ENCODE assay signal across 8 cellular contexts in the genomic region with DNA sequence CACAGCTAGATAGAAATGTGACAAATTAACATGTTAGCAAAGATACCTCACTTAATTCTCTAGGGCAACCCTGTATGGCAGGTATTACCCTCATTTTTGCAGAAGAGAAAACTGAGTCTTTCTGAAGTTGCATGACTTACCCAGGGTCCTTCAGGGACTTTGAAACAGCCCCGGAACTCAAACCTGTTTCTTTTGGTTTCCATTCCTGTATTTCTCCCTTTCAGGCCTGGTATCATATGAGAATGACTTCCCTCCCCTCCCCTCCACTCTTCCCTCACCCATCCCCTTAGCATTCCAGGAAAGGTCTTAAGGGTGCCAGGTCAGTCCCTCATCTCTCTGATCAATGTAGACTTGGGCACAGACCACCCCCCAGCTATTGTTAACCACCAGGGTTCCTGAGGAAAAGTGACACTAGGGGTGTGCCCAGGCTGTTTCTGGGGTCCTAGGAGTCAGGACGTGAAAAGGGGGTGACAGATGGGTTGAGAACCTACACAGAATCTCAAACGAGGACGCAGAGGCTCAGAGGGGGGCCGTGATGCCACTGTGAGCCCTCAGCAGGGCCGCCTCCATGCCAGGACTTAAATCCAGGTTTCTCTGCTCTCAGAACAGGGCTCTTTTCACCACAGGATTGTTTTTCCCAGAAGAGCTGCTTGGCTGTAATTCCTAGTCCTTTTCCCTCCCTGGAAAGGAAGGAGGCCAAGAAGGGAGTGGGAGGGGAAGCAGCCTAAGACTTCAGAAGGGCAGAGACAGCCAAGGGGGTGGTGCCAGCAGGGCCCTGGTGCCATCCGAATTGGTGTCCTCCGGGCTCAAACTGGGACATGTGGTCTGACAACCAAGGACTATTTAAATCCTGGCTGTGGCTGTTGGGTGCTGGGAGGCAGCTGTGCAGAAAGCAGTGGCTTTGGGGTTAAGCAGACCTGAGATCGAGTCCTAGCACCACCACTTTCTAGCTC. TPM values are rescaled to one million over a fixed set of nuclear protein-coding genes. Genes with fewer than 3 reads are reported as not detected.
A peak's percentile ranks its signal among the peaks of the same experiment; 100 is the strongest.
DNase-seq lines count a peak whose midpoint lies in the region; ATAC-seq, FAIRE-seq and TF ChIP-seq lines count a peak whose summit lies in the region.

No MANE protein-coding gene starts in this region.

- H3K9ac ChIP-seq in HUES48 (ENCODE audit: low read depth, low read length) (no peak overlapping the region), keratinocyte (ENCODE audit: control insufficient read depth, extremely low read depth, insufficient read depth, low read length) (no peak overlapping the region)

- H3K27me3 Mint-ChIP-seq in activated naive CD8-positive, alpha-beta T cell treated with anti-CD3 and anti-CD28 coated beads, Interleukin-2, amount 10 ng/mL, durations not matched to agents 7 days and 5 days = peaks cover 3% of the 10 kb centered on the region
- no peaks in the 10 kb centered on the region for H3K27me3 Mint-ChIP-seq in stimulated activated naive B cell treated with anti-CD40 and anti-IgM and Interleukin-4, amounts not matched to agents 10 μg/mL and 1 μg/mL and 100 μg/mL, for 72 hours

- no peak for ATAC-seq in activated naive CD8-positive, alpha-beta T cell treated with anti-CD3 and anti-CD28 coated beads, Interleukin-2, amount 10 ng/mL, durations not matched to agents 7 days and 5 days (ENCODE audit: low read depth)
- peak; percentile 45 to 53 for ATAC-seq in stimulated activated naive B cell treated with anti-CD40 and anti-IgM and Interleukin-4, amounts not matched to agents 10 μg/mL and 1 μg/mL and 100 μg/mL, for 72 hours (replicated peaks)

- no peak overlapping the region for H3K4me3 Mint-ChIP-seq in activated naive CD8-positive, alpha-beta T cell treated with anti-CD3 and anti-CD28 coated beads, Interleukin-2, amount 10 ng/mL, durations not matched to agents 7 days and 5 days
- peak overlapping the region; percentile 60 to 71 for H3K4me3 Mint-ChIP-seq in stimulated activated naive B cell treated with anti-CD40 and anti-IgM and Interleukin-4, amounts not matched to agents 10 μg/mL and 1 μg/mL and 100 μg/mL, for 72 hours

- H3K27ac Mint-ChIP-seq in activated naive CD8-positive, alpha-beta T cell treated with anti-CD3 and anti-CD28 coated beads, Interleukin-2, amount 10 ng/mL, durations not matched to agents 7 days and 5 days = no peak overlapping the region
- peak overlapping the region; percentile 100 for H3K27ac Mint-ChIP-seq in stimulated activated naive B cell treated with anti-CD40 and anti-IgM and Interleukin-4, amounts not matched to agents 10 μg/mL and 1 μg/mL and 100 μg/mL, for 72 hours

- peaks cover 18% of the 10 kb centered on the region for H3K4me1 ChIP-seq in HUES48 (ENCODE audit: control insufficient read depth, insufficient read depth, low read length)
- peaks cover 13% of the 10 kb centered on the region for H3K4me1 ChIP-seq in keratinocyte (ENCODE audit: control insufficient read depth, extremely low read depth, insufficient read depth, low read length)

- H3K9me3 ChIP-seq in HUES48 (ENCODE audit: control insufficient read depth, insufficient read depth, low read length) (no peaks in the 10 kb centered on the region), keratinocyte (ENCODE audit: control insufficient read depth, low read depth, low read length) (no peaks in the 10 kb centered on the region)

- no peak for TF ChIP-seq POLR2A in erythroblast (IDR thresholded peaks at IDR 0.05; ENCODE audit: low read length)

- H3K36me3 Mint-ChIP-seq in activated naive CD8-positive, alpha-beta T cell treated with anti-CD3 and anti-CD28 coated beads, Interleukin-2, amount 10 ng/mL, durations not matched to agents 7 days and 5 days = peaks cover 3% of the 10 kb centered on the region
- peaks cover 4 to 5% of the 10 kb centered on the region in 2 donors for H3K36me3 Mint-ChIP-seq in stimulated activated naive B cell treated with anti-CD40 and anti-IgM and Interleukin-4, amounts not matched to agents 10 μg/mL and 1 μg/mL and 100 μg/mL, for 72 hours

- H3K4me3 ChIP-seq in HUES48 (ENCODE audit: low read depth, low read length) (no peak overlapping the region), keratinocyte (ENCODE audit: control insufficient read depth in 2 of 3, extremely low read depth in 1 of 3, insufficient read depth in 2 of 3, low read depth in 1 of 3, low read length in 3 of 3) (no peak overlapping the region)

- DNase-seq in activated naive CD8-positive, alpha-beta T cell treated with anti-CD3 and anti-CD28 coated beads, Interleukin-2, amount 10 ng/mL, durations not matched to agents 7 days and 5 days = peak; percentile 12
- DNase-seq in keratinocyte (ENCODE audit: low read depth, low spot score) (no peak), NCI-H1417 treated with DMSO at 0.1 percent for 48 hours (lab: John Stamatoyannopoulos, UW) (no peak), urothelium cell line (ENCODE audit: low spot score) (no peak), erythroblast (lab: John Stamatoyannopoulos, UW) (no peak), NCI-H345 (lab: John Stamatoyannopoulos, UW) (no peak)
- peak; percentile 33 for DNase-seq in stimulated activated naive B cell treated with anti-CD40 and anti-IgM and Interleukin-4, amounts not matched to agents 10 μg/mL and 1 μg/mL and 100 μg/mL, for 72 hours

- H3K36me3 ChIP-seq in HUES48 (ENCODE audit: control insufficient read depth, insufficient read depth, low read length) (no peaks in the 10 kb centered on the region), keratinocyte (ENCODE audit: control insufficient read depth in 2 of 2, extremely low read depth in 1 of 2, insufficient read depth in 2 of 2, low read length in 2 of 2) (no peaks in the 10 kb centered on the region)

- peaks cover 17% of the 10 kb centered on the region for H3K4me1 Mint-ChIP-seq in activated naive CD8-positive, alpha-beta T cell treated with anti-CD3 and anti-CD28 coated beads, Interleukin-2, amount 10 ng/mL, durations not matched to agents 7 days and 5 days
- peaks cover 41 to 54% of the 10 kb centered on the region in 2 donors for H3K4me1 Mint-ChIP-seq in stimulated activated naive B cell treated with anti-CD40 and anti-IgM and Interleukin-4, amounts not matched to agents 10 μg/mL and 1 μg/mL and 100 μg/mL, for 72 hours

- H3K9me1 ChIP-seq in keratinocyte (ENCODE audit: control insufficient read depth, extremely low read depth, insufficient read depth, low read length) = no peaks in the 10 kb centered on the region

- H4K20me1 ChIP-seq in keratinocyte (ENCODE audit: control insufficient read depth, extremely low read depth, insufficient read depth, low read length) = no peaks in the 10 kb centered on the region

- H3K4me2 ChIP-seq in keratinocyte (ENCODE audit: control insufficient read depth, extremely low read depth, insufficient read depth, low read depth, low read length) = no peak overlapping the region

- TF ChIP-seq CTCF in keratinocyte (optimal IDR thresholded peaks at IDR 0.05 in 1 of 3, IDR thresholded peaks at IDR 0.05 in 1 of 3, conservative IDR thresholded peaks at IDR 0.05 in 1 of 3; ENCODE audit: extremely low read depth in 1 of 3, insufficient read depth in 2 of 3, low read length in 3 of 3) = no peak

- H3K27ac ChIP-seq in HUES48 (ENCODE audit: low read depth, low read length) (peak overlapping the region; percentile 4), keratinocyte (ENCODE audit: control insufficient read depth, insufficient read depth, low read length) (no peak overlapping the region)

- dilution Hi-C loops in keratinocyte (cut with MboI; ENCODE audit: extremely low pct_ligation_motif_present, low sequenced_read_pairs) = no loop called here

- H2AFZ ChIP-seq in keratinocyte (ENCODE audit: control insufficient read depth, low read length) = peak overlapping the region; percentile 58

- POLR2A ChIA-PET in activated naive CD8-positive, alpha-beta T cell treated with anti-CD3 and anti-CD28 coated beads, Interleukin-2, amount 10 ng/mL, durations not matched to agents 7 days and 5 days (lab: Charles Lee) = interaction anchor here (4.4 kb wide), 1 partner anchor 31 kb away, joined by 60 read pairs; no protein-coding TSS in a partner anchor

- H3K79me2 ChIP-seq in keratinocyte (ENCODE audit: control insufficient read depth, insufficient read depth, low read length) = peaks cover 25% of the 10 kb centered on the region

- no peaks in the 10 kb centered on the region for H3K9me3 Mint-ChIP-seq in activated naive CD8-positive, alpha-beta T cell treated with anti-CD3 and anti-CD28 coated beads, Interleukin-2, amount 10 ng/mL, durations not matched to agents 7 days and 5 days
- peaks cover 0 to 2% of the 10 kb centered on the region in 2 donors for H3K9me3 Mint-ChIP-seq in stimulated activated naive B cell treated with anti-CD40 and anti-IgM and Interleukin-4, amounts not matched to agents 10 μg/mL and 1 μg/mL and 100 μg/mL, for 72 hours

- H3K27me3 ChIP-seq in HUES48 (ENCODE audit: control insufficient read depth, insufficient read depth, low read length) = no peaks in the 10 kb centered on the region
- H3K27me3 ChIP-seq in keratinocyte (ENCODE audit: control insufficient read depth, extremely low read depth, insufficient read depth, low read length) = no peaks in the 10 kb centered on the region

- no peak for FAIRE-seq in keratinocyte (lab: Jason Lieb, UNC)
- FAIRE-seq in urothelium cell line (lab: Jason Lieb, UNC) = no peak

RNA-seq across cellular contexts. Expression of a gene that starts 2.1 kb away (rescaled TPM):
- total RNA-seq in activated naive CD8-positive, alpha-beta T cell treated with anti-CD3 and anti-CD28 coated beads, Interleukin-2, amount 10 ng/mL, durations not matched to agents 7 days and 5 days = 100 to 1,000 TPM; 139 to 148 TPM
- polyA plus RNA-seq in keratinocyte = 31.3 to 53.8 TPM (median 42.9 TPM) in 3 replicates
- 43.3 TPM for polyA plus RNA-seq in keratinocyte (2011; ENCODE audit: low read depth)
- 52.9 and 67.2 TPM in 2 replicates for polyA plus RNA-seq in keratinocyte (2011; cell fraction: cytosol; rRNA removed)
- polyA plus RNA-seq in keratinocyte (2011; cell fraction: nucleus; rRNA removed) = 50.6 and 59.2 TPM in 2 replicates
- 49.9 and 65.8 TPM in 2 replicates for polyA plus RNA-seq in keratinocyte (2012; ENCODE audit: low replicate concordance)
- 53.1 to 145 TPM (median 57.9 TPM) in 3 replicates for polyA minus RNA-seq in keratinocyte
- polyA minus RNA-seq in keratinocyte (2011; cell fraction: cytosol; rRNA and poly(A)+ RNA removed) = 49.5 TPM
- polyA minus RNA-seq in keratinocyte (2011; cell fraction: nucleus; rRNA and poly(A)+ RNA removed) = 25.2 and 42.4 TPM in 2 replicates

Comparison
In these comparisons a context has a peak if more than half of its experiments do, and no peak if none do; other contexts are left out.
1. DNase-seq: peak in activated naive CD8-positive, alpha-beta T cell treated with anti-CD3 and anti-CD28 coated beads, Interleukin-2, amount 10 ng/mL, durations not matched to agents 7 days and 5 days (single experiment) and stimulated activated naive B cell treated with anti-CD40 and anti-IgM and Interleukin-4, amounts not matched to agents 10 μg/mL and 1 μg/mL and 100 μg/mL, for 72 hours (single experiment); none in keratinocyte (single experiment), NCI-H1417 treated with DMSO at 0.1 percent for 48 hours (single experiment), urothelium cell line (single experiment), erythroblast (0 of 2) and NCI-H345 (single experiment).